Comparison of ENCODE assay signal across 3 cellular contexts in genomic region chr12:77368379-77368778, GRCh38.
"Had no signal": no experiment of that assay in that cellular context is flagged by ENCODE, and none has a peak within 500 bp of the region (broad histone marks: within the 10 kb centered on the region; RNA-seq: fewer than 3 reads in every experiment).

No MANE protein-coding gene starts in this region.

- H3K4me3 ChIP-seq: GM12878 had no signal

- ATAC-seq: GM12878 had no signal

- DNase-seq: GDM1, GF-D8 had no signal
